9 cellular contexts compared by ENCODE assay signal in the genomic region with DNA sequence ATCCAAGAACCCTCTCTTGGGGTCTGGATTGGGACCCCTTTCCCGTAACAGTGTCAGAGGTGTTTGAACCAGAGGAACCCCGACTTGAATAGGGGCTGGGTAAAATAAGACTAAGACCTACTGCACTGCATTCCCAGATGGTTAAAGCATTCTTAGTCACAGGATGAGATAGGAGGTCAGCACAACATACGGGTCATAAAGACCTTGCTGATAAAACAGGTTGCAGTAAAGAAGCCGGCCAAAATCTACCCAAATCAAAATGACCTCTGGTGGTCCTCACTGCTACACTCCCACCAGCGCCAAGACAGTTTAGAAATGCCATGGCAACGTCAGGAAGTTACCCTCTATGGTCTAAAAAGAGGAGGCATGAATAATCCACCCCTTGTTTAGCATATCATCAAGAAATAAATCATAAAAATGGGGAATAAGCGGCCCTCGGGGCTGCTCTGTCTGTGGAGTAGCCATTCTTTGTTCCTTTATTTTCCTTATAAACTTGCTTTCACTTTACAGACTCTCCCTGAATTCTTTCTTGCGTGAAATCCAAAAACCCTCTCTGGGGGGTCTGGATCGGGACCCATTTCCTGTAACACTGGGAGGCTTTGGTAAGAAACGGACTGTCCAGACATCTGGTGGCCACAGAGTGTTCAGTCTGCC. TPM values are rescaled to one million over a fixed set of nuclear protein-coding genes. Genes with fewer than 3 reads are reported as not detected.
DNase-seq lines count a peak whose midpoint lies in the region; ATAC-seq and TF ChIP-seq lines count a peak whose summit lies in the region.
"Had no signal": no experiment of that assay in that cellular context is flagged by ENCODE, and none has a peak within 500 bp of the region (broad histone marks: within the 10 kb centered on the region; RNA-seq: fewer than 3 reads in every experiment).

No MANE protein-coding gene starts in this region.

- no peaks in the 10 kb centered on the region for H3K9me3 Mint-ChIP-seq in activated CD4-positive, alpha-beta memory T cell treated with anti-CD3 and anti-CD28 coated beads for 36 hours

- no peak overlapping the region for H3K27ac ChIP-seq in HEK293 (ENCODE audit: extremely low read depth, low read depth, low read length)
- peak overlapping the region in 19 of 21 experiments; percentile 18 to 78 (median 60) for H3K27ac ChIP-seq in skin epidermis

- no peak for ATAC-seq in GM21367 (IDR thresholded peaks at IDR 0.05; ENCODE audit: unreplicated experiment)
- ATAC-seq in GM18907 (IDR thresholded peaks at IDR 0.05; ENCODE audit: unreplicated experiment) = no peak

- H3K4me3 ChIP-seq in HEK293 (ENCODE audit: low read depth, low read length) (no peak overlapping the region), skin epidermis (peak overlapping the region in 6 of 7 experiments; percentile 2 to 31 (median 20))

- H3K36me3 ChIP-seq in HEK293 (ENCODE audit: control insufficient read depth in 2 of 2, insufficient read depth in 1 of 2, low read length in 2 of 2) = no peaks in the 10 kb centered on the region

- H3K36me3 Mint-ChIP-seq in activated CD4-positive, alpha-beta memory T cell treated with anti-CD3 and anti-CD28 coated beads for 36 hours = no peaks in the 10 kb centered on the region

- CTCF ChIA-PET in HEK293 (lab: Yijun Ruan, JAX) = no interaction called here
- CTCF ChIA-PET in activated CD4-positive, alpha-beta memory T cell treated with anti-CD3 and anti-CD28 coated beads for 36 hours (lab: Charles Lee) = no interaction called here

- H3K4me3 Mint-ChIP-seq in activated CD4-positive, alpha-beta memory T cell treated with anti-CD3 and anti-CD28 coated beads for 36 hours = peak overlapping the region; percentile 52

- peaks cover 19% of the 10 kb centered on the region for H3K27me3 Mint-ChIP-seq in activated CD4-positive, alpha-beta memory T cell treated with anti-CD3 and anti-CD28 coated beads for 36 hours

- intact Hi-C loops in activated CD4-positive, alpha-beta memory T cell treated with anti-CD3 and anti-CD28 coated beads for 36 hours (cut with micrococcal nuclease) = no loop called here

- TF ChIP-seq CTCF in HEK293 (tag by site-specific recombination; IDR thresholded peaks at IDR 0.05) (no peak), GM13977 (IDR thresholded peaks at IDR 0.05; ENCODE audit: extremely low read depth, insufficient read depth, missing control alignments) (no peak)

- peaks cover 19% of the 10 kb centered on the region for H3K4me1 Mint-ChIP-seq in activated CD4-positive, alpha-beta memory T cell treated with anti-CD3 and anti-CD28 coated beads for 36 hours (ENCODE audit: low read depth)

- in situ Hi-C loops in GM13977 (cut with MboI; ENCODE audit: low pct_unique_long_range_greater_than_20kb, low sequenced_read_pairs, unreplicated experiment) = no loop called here

- POLR2A ChIA-PET in HEK293 (lab: Yijun Ruan, JAX) = no interaction called here
- POLR2A ChIA-PET in activated CD4-positive, alpha-beta memory T cell treated with anti-CD3 and anti-CD28 coated beads for 36 hours (lab: Charles Lee) = no interaction called here

- H3K27ac Mint-ChIP-seq in activated CD4-positive, alpha-beta memory T cell treated with anti-CD3 and anti-CD28 coated beads for 36 hours = no peak overlapping the region

- DNase-seq in activated CD4-positive, alpha-beta memory T cell treated with anti-CD3 and anti-CD28 coated beads for 36 hours = no peak
- DNase-seq in glomerular visceral epithelial cell (ENCODE audit: extremely low spot score) = peak; percentile 66
- DNase-seq in HUDEP-2 (lab: John Stamatoyannopoulos, UW; ENCODE audit: unreplicated experiment in 76 of 76) = no peak
- no peak for DNase-seq in GM13977 (ENCODE audit: low spot score)
- DNase-seq: activated CD4-positive, alpha-beta T cell treated with anti-CD3 and anti-CD28 coated beads for 1 hour had no signal

- no peaks in the 10 kb centered on the region for H3K9me3 ChIP-seq in HEK293 (ENCODE audit: control insufficient read depth, insufficient read depth, low read depth, low read length)

- 0 out of 2 replicates have a peak, but pooled peaks cover 4% of the 10 kb centered on the region for H3K4me1 ChIP-seq in HEK293 (ENCODE audit: control insufficient read depth, insufficient read depth, low read length)

TF ChIP-seq in HEK293, 187 proteins besides CTCF, POLR2A, EP300 and RAD21:
- TF ChIP-seq, protein P1, sequence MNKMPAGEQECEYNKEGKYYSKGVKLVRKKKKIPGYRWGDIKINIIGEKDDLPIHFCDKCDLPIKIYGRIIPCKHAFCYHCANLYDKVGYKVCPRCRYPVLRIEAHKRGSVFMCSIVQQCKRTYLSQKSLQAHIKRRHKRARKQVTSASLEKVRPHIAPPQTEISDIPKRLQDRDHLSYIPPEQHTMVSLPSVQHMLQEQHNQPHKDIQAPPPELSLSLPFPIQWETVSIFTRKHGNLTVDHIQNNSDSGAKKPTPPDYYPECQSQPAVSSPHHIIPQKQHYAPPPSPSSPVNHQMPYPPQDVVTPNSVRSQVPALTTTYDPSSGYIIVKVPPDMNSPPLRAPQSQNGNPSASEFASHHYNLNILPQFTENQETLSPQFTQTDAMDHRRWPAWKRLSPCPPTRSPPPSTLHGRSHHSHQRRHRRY (tag by site-specific recombination; IDR thresholded peaks at IDR 0.05) = no peak
- TF ChIP-seq SP7 (tag by site-specific recombination; IDR thresholded peaks at IDR 0.05) = no peak
- no peak for TF ChIP-seq ZBTB48 (tag by site-specific recombination; IDR thresholded peaks at IDR 0.05)
- TF ChIP-seq, protein P2, sequence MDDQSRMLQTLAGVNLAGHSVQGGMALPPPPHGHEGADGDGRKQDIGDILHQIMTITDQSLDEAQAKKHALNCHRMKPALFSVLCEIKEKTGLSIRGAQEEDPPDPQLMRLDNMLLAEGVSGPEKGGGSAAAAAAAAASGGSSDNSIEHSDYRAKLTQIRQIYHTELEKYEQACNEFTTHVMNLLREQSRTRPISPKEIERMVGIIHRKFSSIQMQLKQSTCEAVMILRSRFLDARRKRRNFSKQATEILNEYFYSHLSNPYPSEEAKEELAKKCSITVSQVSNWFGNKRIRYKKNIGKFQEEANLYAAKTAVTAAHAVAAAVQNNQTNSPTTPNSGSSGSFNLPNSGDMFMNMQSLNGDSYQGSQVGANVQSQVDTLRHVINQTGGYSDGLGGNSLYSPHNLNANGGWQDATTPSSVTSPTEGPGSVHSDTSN (CRISPR knock-in tag; IDR thresholded peaks at IDR 0.05) = no peak
- TF ChIP-seq GLIS1 (tag by site-specific recombination; IDR thresholded peaks at IDR 0.05) = peak; percentile 50
- TF ChIP-seq, protein P3, sequence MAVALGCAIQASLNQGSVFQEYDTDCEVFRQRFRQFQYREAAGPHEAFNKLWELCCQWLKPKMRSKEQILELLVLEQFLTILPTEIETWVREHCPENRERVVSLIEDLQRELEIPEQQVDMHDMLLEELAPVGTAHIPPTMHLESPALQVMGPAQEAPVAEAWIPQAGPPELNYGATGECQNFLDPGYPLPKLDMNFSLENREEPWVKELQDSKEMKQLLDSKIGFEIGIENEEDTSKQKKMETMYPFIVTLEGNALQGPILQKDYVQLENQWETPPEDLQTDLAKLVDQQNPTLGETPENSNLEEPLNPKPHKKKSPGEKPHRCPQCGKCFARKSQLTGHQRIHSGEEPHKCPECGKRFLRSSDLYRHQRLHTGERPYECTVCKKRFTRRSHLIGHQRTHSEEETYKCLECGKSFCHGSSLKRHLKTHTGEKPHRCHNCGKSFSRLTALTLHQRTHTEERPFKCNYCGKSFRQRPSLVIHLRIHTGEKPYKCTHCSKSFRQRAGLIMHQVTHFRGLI (tag by site-specific recombination; IDR thresholded peaks at IDR 0.05) = no peak
- peak; percentile 29; the same call in 1 of the 2 replicates for TF ChIP-seq ZNF335 (tag by site-specific recombination; conservative IDR thresholded peaks at IDR 0.05)
- no peak for TF ChIP-seq ZBTB1 (tag by site-specific recombination; IDR thresholded peaks at IDR 0.05)
- TF ChIP-seq, protein P4, sequence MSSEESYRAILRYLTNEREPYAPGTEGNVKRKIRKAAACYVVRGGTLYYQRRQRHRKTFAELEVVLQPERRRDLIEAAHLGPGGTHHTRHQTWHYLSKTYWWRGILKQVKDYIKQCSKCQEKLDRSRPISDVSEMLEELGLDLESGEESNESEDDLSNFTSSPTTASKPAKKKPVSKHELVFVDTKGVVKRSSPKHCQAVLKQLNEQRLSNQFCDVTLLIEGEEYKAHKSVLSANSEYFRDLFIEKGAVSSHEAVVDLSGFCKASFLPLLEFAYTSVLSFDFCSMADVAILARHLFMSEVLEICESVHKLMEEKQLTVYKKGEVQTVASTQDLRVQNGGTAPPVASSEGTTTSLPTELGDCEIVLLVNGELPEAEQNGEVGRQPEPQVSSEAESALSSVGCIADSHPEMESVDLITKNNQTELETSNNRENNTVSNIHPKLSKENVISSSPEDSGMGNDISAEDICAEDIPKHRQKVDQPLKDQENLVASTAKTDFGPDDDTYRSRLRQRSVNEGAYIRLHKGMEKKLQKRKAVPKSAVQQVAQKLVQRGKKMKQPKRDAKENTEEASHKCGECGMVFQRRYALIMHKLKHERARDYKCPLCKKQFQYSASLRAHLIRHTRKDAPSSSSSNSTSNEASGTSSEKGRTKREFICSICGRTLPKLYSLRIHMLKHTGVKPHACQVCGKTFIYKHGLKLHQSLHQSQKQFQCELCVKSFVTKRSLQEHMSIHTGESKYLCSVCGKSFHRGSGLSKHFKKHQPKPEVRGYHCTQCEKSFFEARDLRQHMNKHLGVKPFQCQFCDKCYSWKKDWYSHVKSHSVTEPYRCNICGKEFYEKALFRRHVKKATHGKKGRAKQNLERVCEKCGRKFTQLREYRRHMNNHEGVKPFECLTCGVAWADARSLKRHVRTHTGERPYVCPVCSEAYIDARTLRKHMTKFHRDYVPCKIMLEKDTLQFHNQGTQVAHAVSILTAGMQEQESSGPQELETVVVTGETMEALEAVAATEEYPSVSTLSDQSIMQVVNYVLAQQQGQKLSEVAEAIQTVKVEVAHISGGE (tag by site-specific recombination; conservative IDR thresholded peaks at IDR 0.05; ENCODE audit: low read depth) = peak; percentile 45; the same call in 1 of the 2 replicates

RNA-seq across cellular contexts. Expression of gene SIN3B, which starts 4.4 kb away (rescaled TPM):
- total RNA-seq in activated CD4-positive, alpha-beta memory T cell treated with anti-CD3 and anti-CD28 coated beads for 36 hours = 10 to 100 TPM; 21.9 to 23.4 TPM
